Comparison of ENCODE assay signal across 8 cellular contexts in the genomic region with DNA sequence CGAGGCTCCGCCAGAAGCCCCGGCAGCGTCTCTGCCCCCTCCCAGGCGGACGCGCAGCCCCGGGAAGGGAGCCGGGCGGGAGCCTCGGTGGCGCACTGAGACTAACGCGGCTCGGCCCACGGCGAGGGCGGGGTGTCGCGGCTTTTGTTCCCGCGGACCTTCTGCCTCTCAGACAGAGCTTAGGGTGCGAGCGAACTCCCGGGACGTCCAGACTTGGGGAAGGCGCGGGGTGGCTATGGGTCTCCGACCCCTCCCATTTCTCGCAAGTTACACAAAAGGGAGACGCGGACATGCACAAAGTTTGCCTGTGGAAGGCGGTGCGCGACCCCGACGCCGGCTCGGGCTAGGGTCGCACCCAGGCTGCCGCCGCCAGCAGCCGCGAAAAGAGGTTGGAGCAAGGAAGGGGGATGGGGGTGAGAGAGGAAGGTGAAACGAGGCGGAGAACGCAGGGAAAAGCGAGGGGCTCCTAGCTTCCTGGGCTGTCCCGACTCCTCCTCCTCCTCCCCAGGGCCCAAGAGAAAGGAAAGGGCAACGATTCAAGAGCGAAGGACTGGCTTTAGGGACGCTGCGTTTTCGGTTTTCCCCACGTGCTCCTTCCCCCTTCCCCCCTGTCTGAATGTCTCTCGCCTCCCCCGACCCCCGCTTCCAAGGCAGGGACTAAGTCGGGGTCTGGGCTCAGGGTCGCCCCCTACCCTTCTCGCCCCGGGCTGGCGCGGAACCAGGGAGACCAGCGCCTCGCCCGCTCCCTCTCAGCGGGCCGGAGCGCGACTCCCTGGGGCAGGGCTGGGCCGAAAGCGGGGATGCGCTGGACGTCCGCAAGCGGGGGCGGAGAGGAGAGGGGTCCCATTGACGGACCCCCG. TPM values are rescaled to one million over a fixed set of nuclear protein-coding genes. Genes with fewer than 3 reads are reported as not detected.
A peak's percentile ranks its signal among the peaks of the same experiment; 100 is the strongest.
DNase-seq lines count a peak whose midpoint lies in the region; ATAC-seq and TF ChIP-seq lines count a peak whose summit lies in the region.

No MANE protein-coding gene starts in this region.

- intact Hi-C loops in HCT116 (cut with micrococcal nuclease) = loop anchor here (1.0 to 10.0 kb wide), 3 partner anchors 208 to 565 kb away; partner anchors contain the start of gene MRPL39

- RAD21 ChIA-PET in HCT116 (lab: Charles Lee; ENCODE audit: low non-redundant PET in 1 of 2, low total read pairs in 2 of 2, uncharacterized antibody in 2 of 2, unreplicated experiment in 2 of 2) = interaction anchor here in 1 of 2 experiments (1.1 kb wide), 1 partner anchor 273 kb away, joined by 3 read pairs; no protein-coding TSS in a partner anchor

- H3K9ac ChIP-seq in HCT116 (ENCODE audit: low read length) (peak overlapping the region; percentile 91), rectal smooth muscle tissue (ENCODE audit: low read length) (peak overlapping the region; percentile 64)

- TF ChIP-seq RAD21 in HCT116 (IDR thresholded peaks at IDR 0.05; ENCODE audit: low read depth) = no peak

- peaks cover 9% of the 10 kb centered on the region for H3K27me3 Mint-ChIP-seq in T-helper 1 cell treated with Interleukin-12 subunit alpha and Interleukin-12 subunit beta and Interleukin-4 antibody, amounts not matched to agents 30 μg/mL and 1 μg/mL, for 36 hours (ENCODE audit: low read depth)

- H3K4me3 ChIP-seq in HCT116 (replicated peaks in 1 of 2; ENCODE audit: low read depth in 1 of 2, low read length in 2 of 2) = peak overlapping the region; percentile 81 to 89
- peak overlapping the region; percentile 80 for H3K4me3 ChIP-seq in MG63
- H3K4me3 ChIP-seq in astrocyte of the spinal cord (ENCODE audit: low read depth, low read length) = peak overlapping the region; percentile 61
- H3K4me3 ChIP-seq in rectal smooth muscle tissue (ENCODE audit: low read length) = peak overlapping the region; percentile 88

- TF ChIP-seq CTCF in HCT116 (IDR thresholded peaks at IDR 0.05 in 2 of 3, conservative IDR thresholded peaks at IDR 0.05 in 1 of 3; ENCODE audit: borderline replicate concordance in 1 of 3, insufficient read depth in 1 of 3, low read depth in 2 of 3, low read length in 2 of 3) = no peak
- no peak for TF ChIP-seq CTCF in astrocyte of the spinal cord (IDR thresholded peaks at IDR 0.05; ENCODE audit: low read depth, low read length)

- H3K4me1 Mint-ChIP-seq in T-helper 1 cell treated with Interleukin-12 subunit alpha and Interleukin-12 subunit beta and Interleukin-4 antibody, amounts not matched to agents 30 μg/mL and 1 μg/mL, for 36 hours (ENCODE audit: low read depth) = peaks cover 21% of the 10 kb centered on the region

- H3K9me2 ChIP-seq in HCT116 (ENCODE audit: insufficient read depth) = no peaks in the 10 kb centered on the region

- peaks cover 3% of the 10 kb centered on the region for H3K36me3 Mint-ChIP-seq in T-helper 1 cell treated with Interleukin-12 subunit alpha and Interleukin-12 subunit beta and Interleukin-4 antibody, amounts not matched to agents 30 μg/mL and 1 μg/mL, for 36 hours (ENCODE audit: low read depth)

- H3K36me3 ChIP-seq in HCT116 (ENCODE audit: control insufficient read depth in 1 of 2, insufficient read depth in 2 of 2, low read length in 2 of 2) (no peaks in the 10 kb centered on the region), MG63 (peaks cover 4% of the 10 kb centered on the region; the same call in 1 of the 2 replicates), rectal smooth muscle tissue (ENCODE audit: control insufficient read depth, insufficient read depth, low read length) (no peaks in the 10 kb centered on the region)

- in situ Hi-C loops in astrocyte of the spinal cord (cut with HindIII; ENCODE audit: low sequenced_read_pairs) = loop anchor here (25.0 kb wide), 1 partner anchor 283 kb away; no protein-coding TSS in a partner anchor

- H3K27ac ChIP-seq in HCT116 (ENCODE audit: low read depth, low read length) (peak overlapping the region; percentile 91), rectal smooth muscle tissue (ENCODE audit: low read depth, low read length) (peak overlapping the region; percentile 88)

- peak overlapping the region; percentile 93 for H3K4me3 Mint-ChIP-seq in T-helper 1 cell treated with Interleukin-12 subunit alpha and Interleukin-12 subunit beta and Interleukin-4 antibody, amounts not matched to agents 30 μg/mL and 1 μg/mL, for 36 hours

- DNase-seq in GM04503 (ENCODE audit: low read depth) = peak; percentile 27
- DNase-seq in HCT116 (ENCODE audit: low read depth, low spot score) = peak; percentile 16
- peak; percentile 64 for DNase-seq in MG63
- peak; percentile 73 for DNase-seq in astrocyte of the spinal cord (ENCODE audit: low read depth, low spot score)
- peak in 48 of 51 donors; percentile 19 to 91 (median 64) for DNase-seq in hypothalamus (lab: John Stamatoyannopoulos, UW)
- no peak for DNase-seq in cortex of kidney (lab: John Stamatoyannopoulos, UW)

- H3K4me1 ChIP-seq in HCT116 (ENCODE audit: control insufficient read depth in 1 of 2, insufficient read depth in 2 of 2, low read length in 2 of 2) (peaks cover 27 to 36% of the 10 kb centered on the region in 2 experiments), rectal smooth muscle tissue (ENCODE audit: control insufficient read depth, insufficient read depth, low read length) (peaks cover 19% of the 10 kb centered on the region)

- H3K79me2 ChIP-seq in HCT116 (ENCODE audit: insufficient read depth, low read length) = peaks cover 57% of the 10 kb centered on the region

- H3K27me3 ChIP-seq in HCT116 (ENCODE audit: insufficient read depth, low read length) = no peaks in the 10 kb centered on the region
- no peaks in the 10 kb centered on the region for H3K27me3 ChIP-seq in MG63
- no peaks in the 10 kb centered on the region for H3K27me3 ChIP-seq in rectal smooth muscle tissue (ENCODE audit: control insufficient read depth, insufficient read depth, low read length)

- BruUV-seq in HCT116 (replicated peaks; lab: Mats Ljungman, UMichigan) = no TSS peak

- CTCF ChIA-PET in HCT116 (lab: Charles Lee) = interaction anchor here (1.3 to 1.4 kb wide), 5 partner anchors 8 to 292 kb away, joined by 3 to 9 read pairs (median 5); no protein-coding TSS in a partner anchor

- H3K27ac Mint-ChIP-seq in T-helper 1 cell treated with Interleukin-12 subunit alpha and Interleukin-12 subunit beta and Interleukin-4 antibody, amounts not matched to agents 30 μg/mL and 1 μg/mL, for 36 hours = peak overlapping the region; percentile 85

- H3K4me2 ChIP-seq in HCT116 (ENCODE audit: low read length) = peak overlapping the region; percentile 98

- no peaks in the 10 kb centered on the region for H3K9me3 ChIP-seq in HCT116 (ENCODE audit: control insufficient read depth in 1 of 2, insufficient read depth in 1 of 2, low read depth in 1 of 2, low read length in 2 of 2)
- H3K9me3 ChIP-seq in MG63 = no peaks in the 10 kb centered on the region

- TF ChIP-seq POLR2A in HCT116 (IDR thresholded peaks at IDR 0.05; ENCODE audit: borderline replicate concordance, extremely low read depth, insufficient read depth, insufficient read length) = no peak

- ATAC-seq in HCT116 = peak; percentile 62

- H3K9me3 Mint-ChIP-seq in T-helper 1 cell treated with Interleukin-12 subunit alpha and Interleukin-12 subunit beta and Interleukin-4 antibody, amounts not matched to agents 30 μg/mL and 1 μg/mL, for 36 hours = no peaks in the 10 kb centered on the region

- H4K20me1 ChIP-seq in HCT116 (ENCODE audit: insufficient read depth) = no peaks in the 10 kb centered on the region; the same call in 1 of the 2 replicates

- H2AFZ ChIP-seq in HCT116 (ENCODE audit: low read depth, low read length, poor library complexity, severe bottlenecking) = no peak overlapping the region

- POLR2A ChIA-PET in HCT116 (lab: Charles Lee) = interaction anchor here (1.3 to 1.6 kb wide), 2 partner anchors 10 to 21 kb away, joined by 3 to 5 read pairs; no protein-coding TSS in a partner anchor

TF ChIP-seq in HCT116, 20 proteins besides CTCF, POLR2A, EP300 and RAD21:
- TF ChIP-seq TCF7L2 (IDR thresholded peaks at IDR 0.05; ENCODE audit: borderline replicate concordance, extremely low read depth, insufficient read depth, insufficient read length) (peak; percentile 9), EZH2 (IDR thresholded peaks at IDR 0.05) (no peak), JUND (IDR thresholded peaks at IDR 0.05) (no peak), SP1 (IDR thresholded peaks at IDR 0.05; ENCODE audit: low read depth) (no peak), REST (IDR thresholded peaks at IDR 0.05; ENCODE audit: low read depth) (no peak), YY1 (IDR thresholded peaks at IDR 0.05; ENCODE audit: extremely low read depth, insufficient replicate concordance, low read depth, low read length) (no peak), ZFX (IDR thresholded peaks at IDR 0.05) (no peak; the same call in 1 of the 2 replicates)
- TF ChIP-seq, protein P1, sequence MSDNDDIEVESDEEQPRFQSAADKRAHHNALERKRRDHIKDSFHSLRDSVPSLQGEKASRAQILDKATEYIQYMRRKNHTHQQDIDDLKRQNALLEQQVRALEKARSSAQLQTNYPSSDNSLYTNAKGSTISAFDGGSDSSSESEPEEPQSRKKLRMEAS (IDR thresholded peaks at IDR 0.05) = no peak; the same call in 1 of the 2 replicates

RNA-seq across cellular contexts. Expression of gene APP, which starts 0.7 kb away (rescaled TPM):
- 267 TPM for total RNA-seq in HCT116 (2021; ENCODE audit: unreplicated experiment)
- 383 and 415 TPM in 2 replicates for polyA plus RNA-seq in HCT116 (2012)
- 252 and 266 TPM in 2 replicates for total RNA-seq in MG63 (2014; rRNA removed; shearing (Covaris generic); ENCODE audit: low replicate concordance)
